ENCODE assay signal across 16 cellular contexts in the genomic region with DNA sequence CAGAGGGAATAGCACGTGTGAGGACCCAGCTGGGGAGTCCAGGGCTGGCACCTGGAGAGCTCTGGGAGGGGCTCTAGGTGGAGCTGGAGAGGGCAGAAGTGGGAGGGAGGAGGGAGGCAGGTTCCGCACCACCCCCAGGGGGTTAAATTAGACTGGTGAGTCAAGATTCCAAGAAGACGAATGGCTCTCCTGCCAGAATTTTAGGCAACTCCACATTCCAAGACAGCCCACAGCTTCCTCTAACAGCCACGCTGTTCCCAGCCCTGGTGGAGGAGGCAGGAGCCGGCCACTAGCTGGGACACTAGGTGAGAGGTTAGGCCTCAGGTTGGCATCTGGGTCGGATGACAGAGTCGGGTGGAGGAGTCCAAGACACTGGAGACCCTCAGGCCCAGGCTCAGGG.
DNase-seq lines count a peak whose midpoint lies in the region; ATAC-seq, FAIRE-seq and TF ChIP-seq lines count a peak whose summit lies in the region.
"Had no signal": no experiment of that assay in that cellular context is flagged by ENCODE, and none has a peak within 500 bp of the region (broad histone marks: within the 10 kb centered on the region; RNA-seq: fewer than 3 reads in every experiment).

No MANE protein-coding gene starts in this region.

- H3K27ac ChIP-seq in Karpas-422 (ENCODE audit: low read length) (no peak overlapping the region), H1 (ENCODE audit: low read depth, low read length) (no peak overlapping the region)
- H3K27ac ChIP-seq: C4-2B, epithelial cell of prostate had no signal

- H3K4ac ChIP-seq in H1 (replicated peaks; ENCODE audit: insufficient read length, low read depth, low read length) = no peak overlapping the region

- no peak for TF ChIP-seq EP300 in H1 (IDR thresholded peaks at IDR 0.05; ENCODE audit: borderline replicate concordance in 1 of 2, low read depth in 2 of 2, low read length in 2 of 2)

- H2AFZ ChIP-seq in Karpas-422 (ENCODE audit: low read length) (no peak overlapping the region), H1 (ENCODE audit: low read length) (peak overlapping the region; percentile 14; the same call in 1 of the 2 replicates)

- H3K36me3 ChIP-seq in BJ (ENCODE audit: control insufficient read depth, insufficient read depth, low read length) = no peaks in the 10 kb centered on the region
- H3K36me3 ChIP-seq in Karpas-422 (ENCODE audit: insufficient read depth, low read length) = no peaks in the 10 kb centered on the region
- H3K36me3 ChIP-seq in H1 (ENCODE audit: control insufficient read depth in 2 of 4, insufficient read depth in 4 of 4, low read length in 3 of 4) = no peaks in the 10 kb centered on the region
- no peaks in the 10 kb centered on the region for H3K36me3 ChIP-seq in mucosa of descending colon (ENCODE audit: low read depth)

- no peak overlapping the region for H2BK120ac ChIP-seq in H1 (replicated peaks; ENCODE audit: low read depth, low read length)

- CTCF ChIA-PET in BJ (lab: Yijun Ruan, JAX) (interaction anchor here (0.5 to 2.6 kb wide), 6 partner anchors 9 to 59 kb away, joined by 3 to 11 read pairs (median 4); no protein-coding TSS in a partner anchor), H1 (lab: Charles Lee; ENCODE audit: partially characterized antibody) (interaction anchor here (0.6 to 3.1 kb wide), 10 partner anchors 8 to 292 kb away, joined by 3 to 11 read pairs (median 4); a partner anchor contains a TSS)

- H3K14ac ChIP-seq in H1 (ENCODE audit: insufficient read length) = no peak overlapping the region

- no peaks in the 10 kb centered on the region for H3K79me2 ChIP-seq in Karpas-422 (ENCODE audit: low read length)
- no peaks in the 10 kb centered on the region for H3K79me2 ChIP-seq in H1 (ENCODE audit: control insufficient read depth in 1 of 2, insufficient read depth in 2 of 2, low read length in 2 of 2)

- intact Hi-C loops in mucosa of descending colon (cut with DNase I, micrococcal nuclease) = no loop called here

- H4K20me1 ChIP-seq in Karpas-422 (ENCODE audit: insufficient read depth, low read depth, low read length) = no peaks in the 10 kb centered on the region
- no peaks in the 10 kb centered on the region for H4K20me1 ChIP-seq in H1 (replicated peaks in 1 of 2; ENCODE audit: control insufficient read depth in 1 of 2, insufficient read depth in 2 of 2, low read length in 2 of 2)

- no peak overlapping the region for H2BK20ac ChIP-seq in H1 (ENCODE audit: low read length)

- H3K23me2 ChIP-seq in H1 (ENCODE audit: low read depth, low read length) = no peaks in the 10 kb centered on the region

- H3K4me3 ChIP-seq in BJ (ENCODE audit: low read depth, low read length) (no peak overlapping the region), Karpas-422 (ENCODE audit: low read length) (no peak overlapping the region), H1 (ENCODE audit: extremely low read depth in 1 of 4, insufficient read depth in 2 of 4, low read depth in 3 of 4, low read length in 4 of 4) (no peak overlapping the region), mucosa of descending colon (no peak overlapping the region)

- peak overlapping the region; percentile 24; the same call in 1 of the 2 replicates for H2BK5ac ChIP-seq in H1 (ENCODE audit: low read depth, low read length)

- H3K9ac ChIP-seq in Karpas-422 (ENCODE audit: low read length) (no peak overlapping the region), H1 (replicated peaks in 1 of 4; ENCODE audit: extremely low read depth in 1 of 4, low read depth in 3 of 4, low read length in 3 of 4) (no peak overlapping the region)

- H3K4me2 ChIP-seq in Karpas-422 (ENCODE audit: low read depth, low read length, poor library complexity, severe bottlenecking) = no peak overlapping the region
- no peak overlapping the region for H3K4me2 ChIP-seq in H1 (ENCODE audit: insufficient read depth in 1 of 2, low read depth in 2 of 2, low read length in 2 of 2)

- H3K27me3 ChIP-seq in BJ (ENCODE audit: control insufficient read depth, insufficient read depth, low read length) (no peaks in the 10 kb centered on the region; the same call in 1 of the 2 replicates), Karpas-422 (ENCODE audit: low read length) (no peaks in the 10 kb centered on the region), H1 (replicated peaks in 1 of 4; ENCODE audit: control insufficient read depth in 3 of 4, extremely low read depth in 1 of 4, insufficient read depth in 3 of 4, low read length in 3 of 4) (no peaks in the 10 kb centered on the region)

- WGBS in H1 (ENCODE audit: extremely low coverage in 1 of 2, insufficient coverage in 1 of 2, insufficient read length in 1 of 2, insufficient replicate concordance in 2 of 2, low coverage in 1 of 2, low lambda C conversion rate in 2 of 2, missing lambda C conversion rate in 1 of 2), 2 experiments = 78% methylated on average over 7 of the region's 7 CpGs; no CpG with 5 or more reads in 1 of the 2 experiments

- no peak overlapping the region for H4K8ac ChIP-seq in H1 (ENCODE audit: extremely low read depth, insufficient read depth, low read length)

- no peak overlapping the region for H4K91ac ChIP-seq in H1 (replicated peaks; ENCODE audit: insufficient read length, low read length)

- no peak overlapping the region for H3K56ac ChIP-seq in H1 (replicated peaks; ENCODE audit: insufficient read length, low read depth, low read length)

- POLR2A ChIA-PET in BJ (lab: Charles Lee) (no interaction called here), H1 (lab: Charles Lee; ENCODE audit: partially characterized antibody) (interaction anchor here (1.5 to 1.8 kb wide), 2 partner anchors 14 to 32 kb away, joined by 3 to 4 read pairs; no protein-coding TSS in a partner anchor)

- no peak for TF ChIP-seq RAD21 in H1 (IDR thresholded peaks at IDR 0.05 in 1 of 2, conservative IDR thresholded peaks at IDR 0.05 in 1 of 2; ENCODE audit: low read depth in 2 of 2, low read length in 2 of 2)

- ATAC-seq in mucosa of descending colon = peak; percentile 47
- ATAC-seq in GM21717 (IDR thresholded peaks at IDR 0.05; ENCODE audit: unreplicated experiment) = no peak
- ATAC-seq in HG03457 (IDR thresholded peaks at IDR 0.05; ENCODE audit: unreplicated experiment) = no peak
- ATAC-seq: T-cell had no signal

- H2BK15ac ChIP-seq in H1 (ENCODE audit: low read length) = no peak overlapping the region

- no peaks in the 10 kb centered on the region for H3K9me2 ChIP-seq in Karpas-422 (replicated peaks; ENCODE audit: insufficient read depth, low read length)

- TF ChIP-seq CTCF in BJ (IDR thresholded peaks at IDR 0.05; ENCODE audit: insufficient read depth, low read depth, low read length) (0 out of 2 replicates have a peak, but pooled peaks have one; percentile 23), H1 (IDR thresholded peaks at IDR 0.05; ENCODE audit: control extremely low read depth in 1 of 3, insufficient read depth in 1 of 3, low read depth in 1 of 3, low read length in 3 of 3) (no peak), mucosa of descending colon (IDR thresholded peaks at IDR 0.05) (no peak)

- H3K79me1 ChIP-seq in H1 (ENCODE audit: low read depth, low read length) = no peaks in the 10 kb centered on the region

- H3K9me3 ChIP-seq in Karpas-422 (ENCODE audit: low read length) = no peaks in the 10 kb centered on the region
- H3K9me3 ChIP-seq in H1 (ENCODE audit: insufficient read depth in 2 of 2, low read depth in 1 of 2, low read length in 1 of 2) = no peaks in the 10 kb centered on the region
- H3K9me3 ChIP-seq in mucosa of descending colon = no peaks in the 10 kb centered on the region

- no peak overlapping the region for H2AK5ac ChIP-seq in H1 (ENCODE audit: low read depth, low read length)

- DNase-seq in BJ (ENCODE audit: low read depth) (peak; percentile 40), Karpas-422 (peak; percentile 29), H1 (ENCODE audit: low read depth in 1 of 2, low spot score in 2 of 2) (no peak), mucosa of descending colon (no peak), UCSD-AML1 (lab: John Stamatoyannopoulos, UW; ENCODE audit: unreplicated experiment) (no peak)
- DNase-seq in activated CD4-positive, CD25-positive, alpha-beta regulatory T cell (lab: John Stamatoyannopoulos, UW) = no peak
- DNase-seq: activated gamma-delta T cell treated with Interleukin-2 at 50 U/mL for 16 hours; central memory CD4-positive, alpha-beta T cell; stimulated activated CD4-positive, alpha-beta T cell treated with anti-CD3 and anti-CD28 coated beads, Interleukin-4, amount 100 ng/mL, for 24 hours; stimulated activated naive CD4-positive, alpha-beta T cell; T-cell had no signal

- H3K23ac ChIP-seq in H1 (ENCODE audit: insufficient read length) = no peak overlapping the region

- no peak overlapping the region for H4K5ac ChIP-seq in H1 (ENCODE audit: insufficient read length, low read depth, low read length)

- peak overlapping the region; percentile 60; the same call in 1 of the 2 replicates for H2BK12ac ChIP-seq in H1 (ENCODE audit: low read depth, low read length)

- FAIRE-seq in H1 (lab: Jason Lieb, UNC) = no peak
- FAIRE-seq: G401.6 had no signal

- H3K4me1 ChIP-seq in Karpas-422 (ENCODE audit: low read length) = peaks cover 4% of the 10 kb centered on the region; the same call in 1 of the 2 replicates
- H3K4me1 ChIP-seq in H1 (replicated peaks in 1 of 4; ENCODE audit: control insufficient read depth in 3 of 4, insufficient read depth in 4 of 4, low read length in 3 of 4) = peaks cover 5 to 12% (median 9%) of the 10 kb centered on the region in 4 experiments
- peaks cover 4% of the 10 kb centered on the region for H3K4me1 ChIP-seq in mucosa of descending colon (ENCODE audit: low read depth)

- no peak for TF ChIP-seq POLR2A in H1 (IDR thresholded peaks at IDR 0.05; ENCODE audit: control extremely low read depth in 1 of 2, low read depth in 2 of 2, low read length in 2 of 2)

- H3K18ac ChIP-seq in H1 (ENCODE audit: extremely low read depth, low read length) = no peak overlapping the region; the same call in none of the 2 replicates

TF ChIP-seq in H1, 55 proteins besides CTCF, POLR2A, EP300 and RAD21 (continues in another document):
- TF ChIP-seq KDM4A (IDR thresholded peaks at IDR 0.05; ENCODE audit: low read depth, low read length, severe bottlenecking) = no peak
- TF ChIP-seq GTF2F1 (IDR thresholded peaks at IDR 0.05; ENCODE audit: borderline replicate concordance, low read depth, low read length) = no peak
- TF ChIP-seq RFX5 (IDR thresholded peaks at IDR 0.05; ENCODE audit: borderline replicate concordance, low read depth, low read length) = no peak
- no peak for TF ChIP-seq SRF (IDR thresholded peaks at IDR 0.05; ENCODE audit: low read depth, low read length)
- TF ChIP-seq TAF7 (optimal IDR thresholded peaks at IDR 0.05; ENCODE audit: borderline replicate concordance, low read depth, low read length) = no peak
- TF ChIP-seq HDAC6 (IDR thresholded peaks at IDR 0.05; ENCODE audit: low read depth, low read length) = no peak
- TF ChIP-seq SIN3A (conservative IDR thresholded peaks at IDR 0.05 in 1 of 2, IDR thresholded peaks at IDR 0.05 in 1 of 2; ENCODE audit: low read depth in 1 of 2, low read length in 2 of 2) = no peak
- TF ChIP-seq TAF1 (IDR thresholded peaks at IDR 0.05; ENCODE audit: low read depth, low read length) = no peak
- no peak for TF ChIP-seq JUND (IDR thresholded peaks at IDR 0.05; ENCODE audit: low read length)
- no peak for TF ChIP-seq SAP30 (IDR thresholded peaks at IDR 0.05; ENCODE audit: insufficient read depth, insufficient replicate concordance, low read length)
- no peak for TF ChIP-seq ZNF274 (IDR thresholded peaks at IDR 0.05; ENCODE audit: borderline replicate concordance, extremely low read depth, low read length)

Comparison
In these comparisons a context has a peak if more than half of its experiments do, and no peak if none do; other contexts are left out.
1. DNase-seq: peak in BJ (single experiment) and Karpas-422 (single experiment); none in H1 (0 of 2), mucosa of descending colon (0 of 3), UCSD-AML1 (single experiment) and activated CD4-positive, CD25-positive, alpha-beta regulatory T cell (0 of 4).